In the genomic region with DNA sequence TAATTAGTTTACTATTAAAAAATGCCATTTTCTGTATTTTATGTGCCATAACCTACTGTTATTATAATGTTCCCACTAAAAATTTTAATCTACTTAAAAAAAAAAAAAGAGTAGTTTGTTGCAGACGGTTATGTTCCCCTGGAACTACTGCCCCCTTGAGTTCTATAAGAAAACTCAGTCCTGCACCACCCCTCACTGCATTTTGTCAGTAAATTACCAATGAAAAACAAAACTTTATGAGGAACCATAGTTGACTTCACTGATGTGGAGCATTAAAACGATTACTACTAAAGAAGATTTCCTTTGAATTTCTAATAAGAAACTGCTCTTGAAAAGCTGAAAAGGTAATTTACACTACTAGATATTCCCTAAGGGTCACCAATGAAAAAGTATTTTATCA, we compare ENCODE assay signal across 8 cellular contexts.
DNase-seq lines count a peak whose midpoint lies in the region; ATAC-seq and TF ChIP-seq lines count a peak whose summit lies in the region.

No MANE protein-coding gene starts in this region.

- H3K27ac ChIP-seq in RWPE2 (ENCODE audit: poor library complexity, severe bottlenecking) (no peak overlapping the region), hepatocyte (no peak overlapping the region)

- H3K4me3 Mint-ChIP-seq in activated CD4-positive, alpha-beta T cell treated with anti-CD3 and anti-CD28 coated beads for 36 hours = no peak overlapping the region

- H3K27me3 Mint-ChIP-seq in activated CD4-positive, alpha-beta T cell treated with anti-CD3 and anti-CD28 coated beads for 36 hours = no peaks in the 10 kb centered on the region

- H3K27ac Mint-ChIP-seq in activated CD4-positive, alpha-beta T cell treated with anti-CD3 and anti-CD28 coated beads for 36 hours = no peak overlapping the region

- no peaks in the 10 kb centered on the region for H3K36me3 Mint-ChIP-seq in activated CD4-positive, alpha-beta T cell treated with anti-CD3 and anti-CD28 coated beads for 36 hours (ENCODE audit: low read depth)

- TF ChIP-seq CTCF in BE2C (IDR thresholded peaks at IDR 0.05; ENCODE audit: low read depth, low read length) (peak; percentile 85), RWPE2 (IDR thresholded peaks at IDR 0.05; ENCODE audit: poor library complexity, severe bottlenecking) (peak; percentile 67), hepatocyte (IDR thresholded peaks at IDR 0.05; ENCODE audit: poor library complexity) (peak; percentile 54)

- H3K9me2 ChIP-seq in hepatocyte (replicated peaks; ENCODE audit: insufficient read depth) = no peaks in the 10 kb centered on the region

- H2AFZ ChIP-seq in hepatocyte = no peak overlapping the region

- DNase-seq in BE2C = no peak
- DNase-seq in RWPE2 (ENCODE audit: low spot score) = no peak
- DNase-seq in hepatocyte (ENCODE audit: low spot score) = peak; percentile 14
- no peak for DNase-seq in activated CD4-positive, CD25-positive, alpha-beta regulatory T cell (lab: John Stamatoyannopoulos, UW)
- DNase-seq in activated CD4-positive, alpha-beta T cell treated with anti-CD3 and anti-CD28 coated beads for 36 hours = no peak
- no peak for DNase-seq in MG63

- intact Hi-C loops in activated CD4-positive, alpha-beta T cell treated with anti-CD3 and anti-CD28 coated beads for 36 hours (cut with DNase I, micrococcal nuclease) = no loop called here

- H3K36me3 ChIP-seq in BE2C (no peaks in the 10 kb centered on the region), RWPE2 (ENCODE audit: low read depth) (no peaks in the 10 kb centered on the region), hepatocyte (replicated peaks; ENCODE audit: insufficient read depth, low read depth) (no peaks in the 10 kb centered on the region), MG63 (no peaks in the 10 kb centered on the region)

- ATAC-seq in GM19463 (IDR thresholded peaks at IDR 0.05; ENCODE audit: unreplicated experiment) (peak; percentile 47), RWPE2 (ENCODE audit: low read depth) (0 out of 3 replicates have a peak, but pooled peaks have one; percentile 42), HG03342 (IDR thresholded peaks at IDR 0.05; ENCODE audit: unreplicated experiment) (no peak)
- no peak for ATAC-seq in activated CD4-positive, alpha-beta T cell treated with anti-CD3 and anti-CD28 coated beads for 36 hours

- CTCF ChIA-PET in activated CD4-positive, alpha-beta T cell treated with anti-CD3 and anti-CD28 coated beads for 36 hours (lab: Charles Lee) = interaction anchor here (0.7 to 1.3 kb wide), 3 partner anchors 30 to 89 kb away, joined by 3 read pairs; no protein-coding TSS in a partner anchor

- H3K27me3 ChIP-seq in BE2C (no peaks in the 10 kb centered on the region), RWPE2 (ENCODE audit: insufficient read depth, poor library complexity, severe bottlenecking) (no peaks in the 10 kb centered on the region), hepatocyte (no peaks in the 10 kb centered on the region), MG63 (no peaks in the 10 kb centered on the region)

- no peaks in the 10 kb centered on the region for H3K79me2 ChIP-seq in hepatocyte

- no peaks in the 10 kb centered on the region for H4K20me1 ChIP-seq in hepatocyte (ENCODE audit: insufficient read depth, poor library complexity, severe bottlenecking)

- H3K4me3 ChIP-seq in BE2C (ENCODE audit: low read depth, low read length) (no peak overlapping the region), RWPE2 (ENCODE audit: severe bottlenecking) (no peak overlapping the region), hepatocyte (no peak overlapping the region), MG63 (no peak overlapping the region)

- no peaks in the 10 kb centered on the region for H3K9me3 ChIP-seq in BE2C
- H3K9me3 ChIP-seq in RWPE2 (ENCODE audit: severe bottlenecking) = no peaks in the 10 kb centered on the region
- H3K9me3 ChIP-seq in hepatocyte (ENCODE audit: low read depth) = no peaks in the 10 kb centered on the region
- no peaks in the 10 kb centered on the region for H3K9me3 ChIP-seq in MG63

- no peak overlapping the region for H3K4me2 ChIP-seq in hepatocyte

- POLR2A ChIA-PET in activated CD4-positive, alpha-beta T cell treated with anti-CD3 and anti-CD28 coated beads for 36 hours (lab: Charles Lee) = no interaction called here

- H3K4me1 ChIP-seq in BE2C (no peaks in the 10 kb centered on the region), RWPE2 (ENCODE audit: insufficient read depth, poor library complexity, severe bottlenecking) (no peaks in the 10 kb centered on the region), hepatocyte (ENCODE audit: insufficient read depth) (no peaks in the 10 kb centered on the region)

- no peaks in the 10 kb centered on the region for H3K4me1 Mint-ChIP-seq in activated CD4-positive, alpha-beta T cell treated with anti-CD3 and anti-CD28 coated beads for 36 hours

- no peaks in the 10 kb centered on the region for H3K9me3 Mint-ChIP-seq in activated CD4-positive, alpha-beta T cell treated with anti-CD3 and anti-CD28 coated beads for 36 hours (ENCODE audit: low read depth)

- WGBS in hepatocyte (ENCODE audit: low lambda C conversion rate, missing lambda C conversion rate) = 20% methylated on average over 2 of the region's 2 CpGs

Comparison
In these comparisons a context has a peak if more than half of its experiments do, and no peak if none do; other contexts are left out.
1. ATAC-seq: peak in GM19463 (single experiment) and RWPE2 (single experiment); none in HG03342 (single experiment) and activated CD4-positive, alpha-beta T cell treated with anti-CD3 and anti-CD28 coated beads for 36 hours (single experiment).
2. Peak in every context shown above with its lines, with median percentiles within 50 percentile points of each other: CTCF ChIP-seq.